ENCODE assay signal across 9 cellular contexts in the genomic region with DNA sequence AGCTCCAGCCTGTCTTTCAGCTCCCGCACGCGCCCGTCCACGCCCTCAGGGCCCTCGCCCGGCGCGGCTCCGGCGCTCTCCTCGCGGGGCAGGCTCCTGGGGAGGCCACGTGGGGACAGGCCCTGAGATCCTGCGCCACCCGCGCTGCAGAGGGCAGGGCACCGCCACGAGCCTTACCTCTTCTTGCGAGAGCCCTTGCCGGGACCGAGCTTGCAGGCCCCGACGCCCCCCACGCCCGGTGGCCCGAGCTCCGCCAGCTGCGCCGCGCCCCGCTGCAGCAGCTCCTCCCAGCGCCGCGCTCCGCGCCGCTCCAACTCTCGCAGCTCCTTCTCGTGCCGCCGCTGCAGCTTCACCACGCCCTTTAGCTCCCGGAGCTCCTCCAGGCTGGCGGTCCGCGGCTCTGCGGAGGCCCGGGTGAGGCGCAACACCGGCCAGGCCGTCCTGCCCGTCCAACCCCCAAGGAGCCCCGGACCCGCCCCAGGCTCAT. TPM values are rescaled to one million over a fixed set of nuclear protein-coding genes. Genes with fewer than 3 reads are reported as not detected.
DNase-seq lines count a peak whose midpoint lies in the region; ATAC-seq and TF ChIP-seq lines count a peak whose summit lies in the region.
"Had no signal": no experiment of that assay in that cellular context is flagged by ENCODE, and none has a peak within 500 bp of the region (broad histone marks: within the 10 kb centered on the region; RNA-seq: fewer than 3 reads in every experiment).

No MANE protein-coding gene starts in this region.

- no peaks in the 10 kb centered on the region for H3K4me1 ChIP-seq in Caco-2

- H3K9me3 ChIP-seq in Caco-2: no peaks in the 10 kb centered on the region

- H3K36me3 Mint-ChIP-seq in Caco-2 (ENCODE audit: insufficient read depth, unreplicated experiment): no peaks in the 10 kb centered on the region
- no peaks in the 10 kb centered on the region for H3K36me3 Mint-ChIP-seq in nephron (ENCODE audit: low read depth)

- no peaks in the 10 kb centered on the region for H3K36me3 ChIP-seq in Caco-2 (ENCODE audit: control insufficient read depth, insufficient read depth, low read length)

- H3K4me1 Mint-ChIP-seq in Caco-2 (ENCODE audit: low read depth, unreplicated experiment): peaks cover under 1% of the 10 kb centered on the region
- peaks cover 18% of the 10 kb centered on the region for H3K4me1 Mint-ChIP-seq in nephron

- H3K27me3 ChIP-seq in Caco-2 (replicated peaks; ENCODE audit: control insufficient read depth, insufficient read depth, low read length): no peaks in the 10 kb centered on the region

- H3K4me3 Mint-ChIP-seq in Caco-2 (ENCODE audit: unreplicated experiment) (peak overlapping the region; percentile 76), nephron (peak overlapping the region in 2 of 3 experiments; percentile 44 to 68)

- BruUV-seq in Caco-2 (replicated peaks; lab: Mats Ljungman, UMichigan): no TSS peak

- ATAC-seq in HG02571 (IDR thresholded peaks at IDR 0.05; ENCODE audit: unreplicated experiment) (no peak), HG03039 (IDR thresholded peaks at IDR 0.05; ENCODE audit: unreplicated experiment) (no peak)

- intact Hi-C loops in Caco-2 (cut with micrococcal nuclease; ENCODE audit: unreplicated experiment): no loop called here

- H3K4me3 ChIP-seq in Caco-2 (ENCODE audit: low read depth, low read length): peak overlapping the region; percentile 54
- peak overlapping the region; percentile 1 for H3K4me3 ChIP-seq in epithelial cell of esophagus (ENCODE audit: low read length)

- no peaks in the 10 kb centered on the region for H3K27me3 Mint-ChIP-seq in Caco-2 (ENCODE audit: insufficient read depth, unreplicated experiment)
- H3K27me3 Mint-ChIP-seq in nephron (ENCODE audit: low read depth): peaks cover 70% of the 10 kb centered on the region

- CTCF ChIA-PET in Caco-2 (lab: Charles Lee): interaction anchor here (0.7 to 1.9 kb wide), 14 partner anchors 8 to 115 kb away, joined by 3 to 21 read pairs (median 5); a partner anchor contains a TSS

- POLR2A ChIA-PET in Caco-2 (lab: Charles Lee): interaction anchor here (0.6 to 0.8 kb wide), 2 partner anchors 357 to 1061 kb away, joined by 3 read pairs; a partner anchor contains a TSS

- no peak for TF ChIP-seq CTCF in Caco-2 (IDR thresholded peaks at IDR 0.05; ENCODE audit: insufficient read depth in 1 of 2, low read depth in 1 of 2, low read length in 1 of 2, severe bottlenecking in 1 of 2, unreplicated experiment in 1 of 2)
- no peak for TF ChIP-seq CTCF in epithelial cell of esophagus (IDR thresholded peaks at IDR 0.05; ENCODE audit: insufficient read depth, low read depth, low read length, missing control alignments)
- no peak for TF ChIP-seq CTCF in nephron (IDR thresholded peaks at IDR 0.05; ENCODE audit: unreplicated experiment in 3 of 3)

- DNase-seq in Caco-2: peak; percentile 74
- DNase-seq in NCI-H510A (lab: John Stamatoyannopoulos, UW): peak; percentile 35
- DNase-seq in epithelial cell of esophagus (ENCODE audit: low read depth): peak; percentile 73
- DNase-seq in RPMI8226: no peak
- no peak for DNase-seq in stimulated activated CD4-positive, alpha-beta T cell treated with anti-CD3 and anti-CD28 coated beads, Interleukin-15, amount 100 ng/mL, for 24 hours

- H3K9me3 Mint-ChIP-seq in Caco-2 (ENCODE audit: unreplicated experiment) (no peaks in the 10 kb centered on the region), nephron (no peaks in the 10 kb centered on the region)

- H3K27ac Mint-ChIP-seq in Caco-2 (ENCODE audit: unreplicated experiment) (no peak overlapping the region), nephron (no peak overlapping the region)

RNA-seq across cellular contexts. Expression of a gene that starts 8.3 kb away (rescaled TPM):
- 0.28 and 0.79 TPM in 2 replicates for total RNA-seq in Caco-2 (2022)

RNA-seq across cellular contexts. Expression of a gene that starts 16.6 kb away (rescaled TPM):
- total RNA-seq in Caco-2 (2022): 4.0 and 4.7 TPM in 2 replicates

RNA-seq across cellular contexts. Expression of a gene that starts 32.4 kb away (rescaled TPM):
- total RNA-seq in Caco-2 (2022): 13.4 and 15.4 TPM in 2 replicates

RNA-seq across cellular contexts. Expression of a gene that starts 49.6 kb away (rescaled TPM):
- total RNA-seq in Caco-2 (2022): 0.86 and 0.95 TPM in 2 replicates

RNA-seq across cellular contexts. Expression of a gene that starts 52.3 kb away (rescaled TPM):
- total RNA-seq in Caco-2 (2022): 19.9 and 20.7 TPM in 2 replicates
- total RNA-seq: SK-MEL-5 had no signal

Comparison
In these comparisons a context has a peak if more than half of its experiments do, and no peak if none do; other contexts are left out.
1. DNase-seq: peak in Caco-2 (2 of 2), NCI-H510A (single experiment) and epithelial cell of esophagus (single experiment); none in RPMI8226 (single experiment) and stimulated activated CD4-positive, alpha-beta T cell treated with anti-CD3 and anti-CD28 coated beads, Interleukin-15, amount 100 ng/mL, for 24 hours (single experiment).